In the genomic region with DNA sequence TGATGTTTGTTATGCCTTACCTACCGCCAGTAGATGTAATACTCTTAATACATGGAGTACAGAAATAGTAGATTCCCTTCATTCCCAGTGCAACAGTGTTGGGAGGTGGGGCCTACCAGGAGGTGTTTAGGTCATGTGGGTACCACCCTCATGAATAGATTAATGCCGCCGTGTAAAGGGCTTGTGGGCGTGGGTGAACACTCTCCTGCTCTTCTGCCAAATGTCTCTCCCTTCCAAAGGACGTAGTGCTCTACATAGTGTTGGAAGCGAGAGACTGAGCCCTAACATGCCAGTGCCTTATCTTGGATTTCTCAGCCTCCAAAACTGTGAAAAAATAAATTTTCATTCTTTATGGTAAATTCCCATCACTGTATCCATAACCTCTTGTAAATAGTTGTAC, we compare ENCODE assay signal across 36 cellular contexts.
"Had no signal": no experiment of that assay in that cellular context is flagged by ENCODE, and none has a peak within 500 bp of the region (broad histone marks: within the 10 kb centered on the region; RNA-seq: fewer than 3 reads in every experiment).

No MANE protein-coding gene starts in this region.

- DNase-seq: activated B cell treated with CpG ODN at 0.5 μM for 24 hours; activated CD4-positive, alpha-beta memory T cell treated with anti-CD3 and anti-CD28 coated beads for 36 hours; activated CD4-positive, alpha-beta T cell treated with anti-CD3 and anti-CD28 coated beads for 4 hours; activated CD4-positive, alpha-beta T cell treated with anti-CD3 and anti-CD28 coated beads, Interleukin-2, amount 10 ng/mL, durations not matched to agents 24 days and 14 days; activated CD4-positive, alpha-beta T cell treated with anti-CD3 and anti-CD28 coated beads, Interleukin-2, amount 50 U/mL, for 1 hour; activated CD4-positive, alpha-beta T cell treated with anti-CD3 and anti-CD28 coated beads, Interleukin-2, amount 50 U/mL, for 4 hours; activated CD4-positive, CD25-positive, alpha-beta regulatory T cell treated with anti-CD3 and anti-CD28 coated beads, Interleukin-2, amount 50 U/mL, for 72 hours; activated CD8-positive, alpha-beta memory T cell treated with anti-CD3 and anti-CD28 coated beads, Interleukin-2, amount 50 U/mL, for 4 hours; activated CD8-positive, alpha-beta T cell treated with anti-CD3 and anti-CD28 coated beads for 36 hours; activated effector memory CD4-positive, alpha-beta T cell treated with anti-CD3 and anti-CD28 coated beads, Interleukin-2, amount 50 U/mL, for 16 hours; activated gamma-delta T cell treated with Interleukin-2 at 50 U/mL for 16 hours; activated naive CD4-positive, alpha-beta T cell; activated naive CD4-positive, alpha-beta T cell treated with anti-CD3 and anti-CD28 coated beads for 36 hours; activated naive CD4-positive, alpha-beta T cell treated with anti-CD3 and anti-CD28 coated beads, Interleukin-2, amount 50 U/mL, for 16 hours; activated naive CD8-positive, alpha-beta T cell treated with anti-CD3 and anti-CD28 coated beads for 36 hours; activated T-cell treated with anti-CD3 and anti-CD28 coated beads for 4 hours; activated T-cell treated with anti-CD3 and anti-CD28 coated beads, Interleukin-2, amount 50 U/mL, for 1 hour; activated T-cell treated with anti-CD3 and anti-CD28 coated beads, Interleukin-2, amount 50 U/mL, for 4 hours; activated T-cell treated with anti-CD3 and anti-CD28 coated beads, Interleukin-2, amount 50 U/mL, for 72 hours; adrenal gland; amniotic stem cell; aorta; body of pancreas; brain microvascular endothelial cell; cerebellar nuclear complex; T-helper 1 cell; T-helper 2 cell; T-helper 9 cell had no signal

- H3K9me3 ChIP-seq: adrenal gland, body of pancreas, breast epithelium had no signal

- H3K27ac Mint-ChIP-seq: activated B cell treated with CpG ODN at 0.5 μM for 24 hours; activated CD4-positive, alpha-beta memory T cell treated with anti-CD3 and anti-CD28 coated beads for 36 hours; activated CD4-positive, alpha-beta T cell treated with anti-CD3 and anti-CD28 coated beads, Interleukin-2, amount 10 ng/mL, durations not matched to agents 24 days and 14 days; activated CD8-positive, alpha-beta T cell treated with anti-CD3 and anti-CD28 coated beads for 36 hours; activated naive CD4-positive, alpha-beta T cell treated with anti-CD3 and anti-CD28 coated beads for 36 hours; activated naive CD4-positive, alpha-beta T cell treated with anti-CD3 and anti-CD28 coated beads, Interleukin-2, amount 50 U/mL, for 72 hours; activated naive CD8-positive, alpha-beta T cell treated with anti-CD3 and anti-CD28 coated beads for 36 hours; activated T-cell treated with anti-CD3 and anti-CD28 coated beads, Interleukin-2, amount 50 U/mL, for 72 hours; activated T-helper 1 cell treated with anti-CD3 and anti-CD28 coated beads, Interleukin-12 subunit alpha, Interleukin-12 subunit beta, Interleukin-2, Interleukin-4 antibody, amounts not matched to agents 30 ng/mL and 10 ng/mL and 1 ng/mL, durations not matched to agents 14 hours and 24 hours and 36 hours; activated T-helper 17 cell treated with anti-CD3 and anti-CD28 coated beads, Interleukin-2, amount 50 U/mL, for 72 hours; T-helper 1 cell treated with Interleukin-12 subunit alpha and Interleukin-12 subunit beta and Interleukin-4 antibody, amounts not matched to agents 30 μg/mL and 1 μg/mL, for 36 hours; T-helper 2 cell treated with Interferon-gamma antibody and Interleukin-4, amounts not matched to agents 5 μg/mL and 100 μg/mL, for 36 hours had no signal

- H3K27me3 Mint-ChIP-seq: activated B cell treated with CpG ODN at 0.5 μM for 24 hours; activated CD4-positive, alpha-beta memory T cell treated with anti-CD3 and anti-CD28 coated beads for 36 hours; activated CD4-positive, alpha-beta T cell treated with anti-CD3 and anti-CD28 coated beads, Interleukin-2, amount 10 ng/mL, durations not matched to agents 24 days and 14 days; activated CD8-positive, alpha-beta T cell treated with anti-CD3 and anti-CD28 coated beads for 36 hours; activated naive CD8-positive, alpha-beta T cell treated with anti-CD3 and anti-CD28 coated beads for 36 hours; activated T-helper 17 cell treated with anti-CD3 and anti-CD28 coated beads, Interleukin-2, amount 50 U/mL, for 72 hours; central memory CD8-positive, alpha-beta T cell had no signal

- H3K4me1 ChIP-seq: body of pancreas, breast epithelium had no signal

- H3K27me3 ChIP-seq: adrenal gland, body of pancreas, brain microvascular endothelial cell, breast epithelium had no signal

- H3K27ac ChIP-seq: adrenal gland, body of pancreas, brain microvascular endothelial cell, breast epithelium, VCaP had no signal

- H3K4me3 ChIP-seq: adrenal gland, body of pancreas, breast epithelium had no signal

- H3K4me1 Mint-ChIP-seq: activated B cell treated with CpG ODN at 0.5 μM for 24 hours had no signal

- H3K9me3 Mint-ChIP-seq: activated B cell treated with CpG ODN at 0.5 μM for 24 hours; activated CD4-positive, alpha-beta memory T cell treated with anti-CD3 and anti-CD28 coated beads for 36 hours; activated CD4-positive, alpha-beta T cell treated with anti-CD3 and anti-CD28 coated beads, Interleukin-2, amount 10 ng/mL, durations not matched to agents 24 days and 14 days; activated CD8-positive, alpha-beta T cell treated with anti-CD3 and anti-CD28 coated beads for 36 hours; activated naive CD4-positive, alpha-beta T cell treated with anti-CD3 and anti-CD28 coated beads for 36 hours; activated naive CD4-positive, alpha-beta T cell treated with anti-CD3 and anti-CD28 coated beads, Interleukin-2, amount 50 U/mL, for 72 hours; activated naive CD8-positive, alpha-beta T cell treated with anti-CD3 and anti-CD28 coated beads for 36 hours; activated T-cell treated with anti-CD3 and anti-CD28 coated beads, Interleukin-2, amount 50 U/mL, for 4 hours; activated T-cell treated with anti-CD3 and anti-CD28 coated beads, Interleukin-2, amount 50 U/mL, for 72 hours; activated T-helper 1 cell treated with anti-CD3 and anti-CD28 coated beads, Interleukin-12 subunit alpha, Interleukin-12 subunit beta, Interleukin-2, Interleukin-4 antibody, amounts not matched to agents 30 ng/mL and 10 ng/mL and 1 ng/mL, durations not matched to agents 14 hours and 24 hours and 36 hours; activated T-helper 17 cell treated with anti-CD3 and anti-CD28 coated beads, Interleukin-2, amount 50 U/mL, for 72 hours; central memory CD8-positive, alpha-beta T cell; T-helper 1 cell treated with Interleukin-12 subunit alpha and Interleukin-12 subunit beta and Interleukin-4 antibody, amounts not matched to agents 30 μg/mL and 1 μg/mL, for 36 hours; T-helper 2 cell treated with Interferon-gamma antibody and Interleukin-4, amounts not matched to agents 5 μg/mL and 100 μg/mL, for 36 hours had no signal

- H3K4me3 Mint-ChIP-seq: activated B cell treated with CpG ODN at 0.5 μM for 24 hours; activated CD4-positive, alpha-beta memory T cell treated with anti-CD3 and anti-CD28 coated beads for 36 hours; activated CD4-positive, alpha-beta T cell treated with anti-CD3 and anti-CD28 coated beads, Interleukin-2, amount 10 ng/mL, durations not matched to agents 24 days and 14 days; activated CD8-positive, alpha-beta T cell treated with anti-CD3 and anti-CD28 coated beads for 36 hours; activated naive CD4-positive, alpha-beta T cell treated with anti-CD3 and anti-CD28 coated beads for 36 hours; activated naive CD8-positive, alpha-beta T cell treated with anti-CD3 and anti-CD28 coated beads for 36 hours; activated T-cell treated with anti-CD3 and anti-CD28 coated beads, Interleukin-2, amount 50 U/mL, for 4 hours; activated T-cell treated with anti-CD3 and anti-CD28 coated beads, Interleukin-2, amount 50 U/mL, for 72 hours; activated T-helper 1 cell treated with anti-CD3 and anti-CD28 coated beads, Interleukin-12 subunit alpha, Interleukin-12 subunit beta, Interleukin-2, Interleukin-4 antibody, amounts not matched to agents 30 ng/mL and 10 ng/mL and 1 ng/mL, durations not matched to agents 14 hours and 24 hours and 36 hours; activated T-helper 17 cell treated with anti-CD3 and anti-CD28 coated beads, Interleukin-2, amount 50 U/mL, for 72 hours; central memory CD8-positive, alpha-beta T cell; T-helper 1 cell treated with Interleukin-12 subunit alpha and Interleukin-12 subunit beta and Interleukin-4 antibody, amounts not matched to agents 30 μg/mL and 1 μg/mL, for 36 hours; T-helper 2 cell treated with Interferon-gamma antibody and Interleukin-4, amounts not matched to agents 5 μg/mL and 100 μg/mL, for 36 hours had no signal

- ATAC-seq: activated CD8-positive, alpha-beta T cell treated with anti-CD3 and anti-CD28 coated beads for 36 hours; activated naive CD4-positive, alpha-beta T cell treated with anti-CD3 and anti-CD28 coated beads, Interleukin-2, amount 50 U/mL, for 72 hours; activated T-cell treated with anti-CD3 and anti-CD28 coated beads, Interleukin-2, amount 50 U/mL, for 4 hours; activated T-cell treated with anti-CD3 and anti-CD28 coated beads, Interleukin-2, amount 50 U/mL, for 72 hours; activated T-helper 17 cell treated with anti-CD3 and anti-CD28 coated beads, Interleukin-2, amount 50 U/mL, for 72 hours; body of pancreas had no signal

- H3K36me3 ChIP-seq: brain microvascular endothelial cell, breast epithelium had no signal
